In genomic region chr10:101834341-101834740, GRCh38 we compare ENCODE assay signal across 12 cellular contexts. TPM values are rescaled to one million over a fixed set of nuclear protein-coding genes. Genes with fewer than 3 reads are reported as not detected.
DNase-seq lines count a peak whose midpoint lies in the region; ATAC-seq and TF ChIP-seq lines count a peak whose summit lies in the region.
"Had no signal": no experiment of that assay in that cellular context is flagged by ENCODE, and none has a peak within 500 bp of the region (broad histone marks: within the 10 kb centered on the region; RNA-seq: fewer than 3 reads in every experiment).

No MANE protein-coding gene starts in this region.

- no peak for TF ChIP-seq CTCF in foreskin fibroblast (IDR thresholded peaks at IDR 0.05; ENCODE audit: low read depth, low read length)

- no peak overlapping the region for H3K4me3 ChIP-seq in CD4-positive, CD25-positive, alpha-beta regulatory T cell (ENCODE audit: low read depth, low read length)
- H3K4me3 ChIP-seq in foreskin fibroblast (ENCODE audit: low read depth in 1 of 2, low read length in 2 of 2) = no peak overlapping the region

- no peak for DNase-seq in CD4-positive, CD25-positive, alpha-beta regulatory T cell
- DNase-seq in GF-D8 (lab: John Stamatoyannopoulos, UW) (peak; percentile 47), SKM-1 (lab: John Stamatoyannopoulos, UW; ENCODE audit: unreplicated experiment) (peak; percentile 76), left ventricle myocardium superior (peak; percentile 55), NCI-H748 (lab: John Stamatoyannopoulos, UW; ENCODE audit: unreplicated experiment) (no peak), glomerular visceral epithelial cell (ENCODE audit: extremely low spot score) (no peak), NCI-H2196 (lab: John Stamatoyannopoulos, UW; ENCODE audit: unreplicated experiment) (no peak), foreskin fibroblast (no peak)
- DNase-seq: midbrain had no signal

- H3K4me1 ChIP-seq in CD4-positive, CD25-positive, alpha-beta regulatory T cell (ENCODE audit: control insufficient read depth, insufficient read depth, low read length, poor library complexity, severe bottlenecking) = peaks cover 52% of the 10 kb centered on the region

- H3K9me3 Mint-ChIP-seq in CD4-positive, CD25-positive, alpha-beta regulatory T cell = peaks cover 0 to 3% (median 0%) of the 10 kb centered on the region in 7 donors

- peak overlapping the region; percentile 66 to 91 (median 78) for H3K27ac Mint-ChIP-seq in CD4-positive, CD25-positive, alpha-beta regulatory T cell

- H3K36me3 Mint-ChIP-seq in CD4-positive, CD25-positive, alpha-beta regulatory T cell = no peaks in the 10 kb centered on the region

- H3K4me1 Mint-ChIP-seq in CD4-positive, CD25-positive, alpha-beta regulatory T cell = peaks cover 5 to 63% (median 37%) of the 10 kb centered on the region in 4 donors

- H3K27me3 Mint-ChIP-seq in CD4-positive, CD25-positive, alpha-beta regulatory T cell = peaks cover 7% of the 10 kb centered on the region

- H3K4me3 Mint-ChIP-seq in CD4-positive, CD25-positive, alpha-beta regulatory T cell = peak overlapping the region in 2 of 4 donors; percentile 11 to 72

- no peaks in the 10 kb centered on the region for H3K27me3 ChIP-seq in CD4-positive, CD25-positive, alpha-beta regulatory T cell (ENCODE audit: control insufficient read depth, insufficient read depth, low read length)

- intact Hi-C loops in left ventricle myocardium superior (cut with micrococcal nuclease) = no loop called here

- peak overlapping the region; percentile 7 for H3K27ac ChIP-seq in CD4-positive, CD25-positive, alpha-beta regulatory T cell (ENCODE audit: insufficient read depth, low read length, poor library complexity, severe bottlenecking)

- no peaks in the 10 kb centered on the region for H3K36me3 ChIP-seq in CD4-positive, CD25-positive, alpha-beta regulatory T cell (ENCODE audit: control insufficient read depth, insufficient read depth, low read length)

- ATAC-seq in CD4-positive, CD25-positive, alpha-beta regulatory T cell (ENCODE audit: low read depth in 2 of 2) = no peak
- no peak for ATAC-seq in left ventricle myocardium superior
- ATAC-seq: Panc1 had no signal

- H3K9me3 ChIP-seq in CD4-positive, CD25-positive, alpha-beta regulatory T cell (ENCODE audit: control insufficient read depth in 2 of 2, low read length in 2 of 2) = no peaks in the 10 kb centered on the region

RNA-seq across cellular contexts. Expression of gene KCNIP2, which starts 9.3 kb away (rescaled TPM):
- total RNA-seq in CD4-positive, CD25-positive, alpha-beta regulatory T cell = 1.6 TPM
- under 1 TPM in 1 of 4 donors, not detected in 3; 0.08 TPM for polyA plus RNA-seq in CD4-positive, CD25-positive, alpha-beta regulatory T cell
- total RNA-seq in left ventricle myocardium superior = 568 TPM

RNA-seq across cellular contexts. Expression of gene OGA, which starts 16.1 kb away (rescaled TPM):
- 442 TPM for total RNA-seq in CD4-positive, CD25-positive, alpha-beta regulatory T cell
- 10 to 100 TPM; 36.7 to 42.2 (median 41.3) TPM for polyA plus RNA-seq in CD4-positive, CD25-positive, alpha-beta regulatory T cell
- total RNA-seq in left ventricle myocardium superior = 79.8 TPM

RNA-seq across cellular contexts. Expression of gene NPM3, which starts 51.1 kb away (rescaled TPM):
- total RNA-seq in CD4-positive, CD25-positive, alpha-beta regulatory T cell = 7.3 TPM
- polyA plus RNA-seq in CD4-positive, CD25-positive, alpha-beta regulatory T cell = 1 to 10 TPM; 3.1 to 4.5 (median 3.1) TPM
- total RNA-seq in left ventricle myocardium superior = 8.4 TPM

RNA-seq across cellular contexts. Expression of gene FGF8, which starts 58.4 kb away (rescaled TPM):
- not detected for total RNA-seq in CD4-positive, CD25-positive, alpha-beta regulatory T cell
- not detected for polyA plus RNA-seq in CD4-positive, CD25-positive, alpha-beta regulatory T cell
- total RNA-seq in left ventricle myocardium superior = not detected
- total RNA-seq: pulmonary artery endothelial cell had no signal
- polyA plus RNA-seq: esophagus had no signal

Comparison
In these comparisons a context has a peak if more than half of its experiments do, and no peak if none do; other contexts are left out.
1. DNase-seq: peak in GF-D8 (single experiment), SKM-1 (single experiment) and left ventricle myocardium superior (single experiment); none in CD4-positive, CD25-positive, alpha-beta regulatory T cell (0 of 3), NCI-H748 (single experiment), glomerular visceral epithelial cell (single experiment), NCI-H2196 (single experiment) and foreskin fibroblast (0 of 2).
2. RNA of gene KCNIP2, which starts 9.3 kb away (total RNA-seq): 568 TPM in left ventricle myocardium superior (single experiment); 1.6 TPM in CD4-positive, CD25-positive, alpha-beta regulatory T cell (single experiment); every median in the first group is over 100 times any median in the second.